8 cellular contexts compared by ENCODE assay signal in genomic region chr21:41369105-41369914, GRCh38. TPM values are rescaled to one million over a fixed set of nuclear protein-coding genes. Genes with fewer than 3 reads are reported as not detected.
DNase-seq lines count a peak whose midpoint lies in the region; ATAC-seq and TF ChIP-seq lines count a peak whose summit lies in the region.

No MANE protein-coding gene starts in this region.

- H2AFZ ChIP-seq in Loucy (ENCODE audit: low read length) = peak overlapping the region; percentile 97

- H4K20me1 ChIP-seq in Loucy (ENCODE audit: insufficient read depth, low read length, poor library complexity, severe bottlenecking) = peaks cover 30% of the 10 kb centered on the region

- H3K36me3 ChIP-seq in Loucy (ENCODE audit: insufficient read depth, low read length) = no peaks in the 10 kb centered on the region

- DNase-seq in NCI-H345 (lab: John Stamatoyannopoulos, UW) (peak; percentile 5), NCI-H345 treated with DMSO at 0.1 percent for 48 hours (lab: John Stamatoyannopoulos, UW; ENCODE audit: unreplicated experiment) (no peak), left cardiac atrium (peak; percentile 42), cortex of kidney (lab: John Stamatoyannopoulos, UW) (no peak)
- peak; percentile 45 to 47 for DNase-seq in activated T-cell treated with anti-CD3 and anti-CD28 coated beads, Interleukin-2, amount 50 U/mL, for 72 hours

- H3K9me3 Mint-ChIP-seq in activated T-cell treated with anti-CD3 and anti-CD28 coated beads, Interleukin-2, amount 50 U/mL, for 72 hours = no peaks in the 10 kb centered on the region

- peaks cover 45% of the 10 kb centered on the region for H3K79me2 ChIP-seq in Loucy (ENCODE audit: insufficient read depth, low read length)

- peak overlapping the region; percentile 95 for H3K4me2 ChIP-seq in Loucy (ENCODE audit: low read depth, low read length, poor library complexity, severe bottlenecking)

- H3K27ac ChIP-seq in skin epidermis = peak overlapping the region in 19 of 21 experiments; percentile 13 to 88 (median 67)

- H3K27me3 Mint-ChIP-seq in activated T-cell treated with anti-CD3 and anti-CD28 coated beads, Interleukin-2, amount 50 U/mL, for 72 hours (ENCODE audit: low read depth) = no peaks in the 10 kb centered on the region

- peak overlapping the region; percentile 95 for H3K4me3 ChIP-seq in Loucy (ENCODE audit: low read length, poor library complexity, severe bottlenecking)
- H3K4me3 ChIP-seq in skin epidermis = peak overlapping the region; percentile 10 to 36 (median 31)

- H3K9me3 ChIP-seq in Loucy (ENCODE audit: insufficient read depth, low read depth, low read length) = no peaks in the 10 kb centered on the region

- H3K27ac Mint-ChIP-seq in activated T-cell treated with anti-CD3 and anti-CD28 coated beads, Interleukin-2, amount 50 U/mL, for 72 hours = peak overlapping the region; percentile 83

- no peaks in the 10 kb centered on the region for H3F3A ChIP-seq in Loucy (ENCODE audit: low read depth)

- peaks cover 46% of the 10 kb centered on the region for H3K4me1 ChIP-seq in Loucy (ENCODE audit: insufficient read depth, low read length, poor library complexity, severe bottlenecking)

- peak overlapping the region; percentile 81 to 91 for H3K4me3 Mint-ChIP-seq in activated T-cell treated with anti-CD3 and anti-CD28 coated beads, Interleukin-2, amount 50 U/mL, for 72 hours

- ATAC-seq in activated T-cell treated with anti-CD3 and anti-CD28 coated beads, Interleukin-2, amount 50 U/mL, for 72 hours (replicated peaks in 1 of 2) = peak; percentile 68 to 74
- ATAC-seq in left cardiac atrium (peak; percentile 56 to 64), HG03280 (IDR thresholded peaks at IDR 0.05; ENCODE audit: unreplicated experiment) (no peak)

- intact Hi-C loops in left cardiac atrium (cut with DNase I) = loop anchor here in 1 of 2 donors (10.0 kb wide), 1 partner anchor 55 kb away; the partner anchor contains the start of gene MX1

- no peaks in the 10 kb centered on the region for H3K9me2 ChIP-seq in Loucy (replicated peaks; ENCODE audit: low read depth, low read length)

- TF ChIP-seq CTCF in Loucy (conservative IDR thresholded peaks at IDR 0.05; ENCODE audit: low read length) = peak; percentile 25; the same call in 1 of the 2 replicates

- peak overlapping the region; percentile 87 for H3K9ac ChIP-seq in Loucy (ENCODE audit: low read depth, low read length, poor library complexity, severe bottlenecking)

- peaks cover 48% of the 10 kb centered on the region for H3K4me1 Mint-ChIP-seq in activated T-cell treated with anti-CD3 and anti-CD28 coated beads, Interleukin-2, amount 50 U/mL, for 72 hours (ENCODE audit: low read depth)

- no peaks in the 10 kb centered on the region for H3K27me3 ChIP-seq in Loucy (ENCODE audit: insufficient read depth, low read length, poor library complexity, severe bottlenecking)

- H3K36me3 Mint-ChIP-seq in activated T-cell treated with anti-CD3 and anti-CD28 coated beads, Interleukin-2, amount 50 U/mL, for 72 hours (ENCODE audit: insufficient read depth in 2 of 2) = peaks cover 3 to 4% of the 10 kb centered on the region in 2 donors

RNA-seq across cellular contexts. Expression of gene MX2, which starts 7.5 kb away (rescaled TPM):
- total RNA-seq in activated T-cell treated with anti-CD3 and anti-CD28 coated beads, Interleukin-2, amount 50 U/mL, for 72 hours = 10 to 100 TPM; 30.1 to 47.9 TPM
- 10 to 100 TPM in 1 of 2 donors, 1 to 10 TPM in 1; 7.7 to 14.7 TPM for total RNA-seq in left cardiac atrium

RNA-seq across cellular contexts. Expression of gene FAM3B, which starts 52.7 kb away (rescaled TPM):
- not detected for total RNA-seq in activated T-cell treated with anti-CD3 and anti-CD28 coated beads, Interleukin-2, amount 50 U/mL, for 72 hours
- under 1 TPM in 1 of 2 donors, not detected in 1; 0.63 TPM for total RNA-seq in left cardiac atrium

RNA-seq across cellular contexts. Expression of gene MX1, which starts 56.7 kb away (rescaled TPM):
- 100 to 1,000 TPM in 1 of 2 donors, 10 to 100 TPM in 1; 65.2 to 154 TPM for total RNA-seq in activated T-cell treated with anti-CD3 and anti-CD28 coated beads, Interleukin-2, amount 50 U/mL, for 72 hours
- 10 to 100 TPM; 15.4 to 48.6 TPM for total RNA-seq in left cardiac atrium

Comparison
In these comparisons a context has a peak if more than half of its experiments do, and no peak if none do; other contexts are left out.
1. DNase-seq: peak in NCI-H345 (single experiment), activated T-cell treated with anti-CD3 and anti-CD28 coated beads, Interleukin-2, amount 50 U/mL, for 72 hours (2 of 2) and left cardiac atrium (single experiment); none in NCI-H345 treated with DMSO at 0.1 percent for 48 hours (single experiment) and cortex of kidney (single experiment).